22 cellular contexts compared by ENCODE assay signal in the genomic region with DNA sequence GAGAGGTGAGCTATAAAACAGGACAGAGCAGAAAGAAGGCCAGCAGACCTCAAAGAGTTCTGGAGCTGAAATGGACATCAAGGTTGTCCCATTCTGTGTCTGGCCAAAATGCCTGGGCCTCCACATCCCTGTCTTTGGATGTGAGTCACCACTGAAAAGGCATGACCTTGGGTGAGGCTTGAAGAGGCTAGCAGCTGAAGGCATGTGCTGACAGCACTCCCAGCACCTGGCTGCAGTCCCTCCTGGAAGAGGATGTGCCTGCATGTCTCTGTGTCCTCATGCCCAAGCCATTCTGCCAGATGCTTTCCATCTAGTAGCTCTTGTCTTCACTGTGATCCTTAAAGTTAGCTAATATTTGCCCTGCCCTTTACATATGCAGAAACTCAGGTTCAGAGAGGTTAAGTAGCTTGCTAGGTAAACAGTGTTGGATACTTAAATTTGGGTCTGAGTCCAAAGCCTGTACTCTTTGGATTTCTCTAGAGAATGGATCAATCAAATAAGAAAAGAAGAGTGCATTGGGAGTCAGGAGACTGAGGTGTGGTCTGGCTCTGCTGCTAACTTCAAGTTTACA. TPM values are rescaled to one million over a fixed set of nuclear protein-coding genes. Genes with fewer than 3 reads are reported as not detected.
DNase-seq lines count a peak whose midpoint lies in the region; ATAC-seq and TF ChIP-seq lines count a peak whose summit lies in the region.
"Had no signal": no experiment of that assay in that cellular context is flagged by ENCODE, and none has a peak within 500 bp of the region (broad histone marks: within the 10 kb centered on the region; RNA-seq: fewer than 3 reads in every experiment).

No MANE protein-coding gene starts in this region.

- H3K9me3 ChIP-seq in lower lobe of right lung = no peaks in the 10 kb centered on the region
- H3K9me3 ChIP-seq in naive thymus-derived CD4-positive, alpha-beta T cell (ENCODE audit: control insufficient read depth in 2 of 3, low read length in 3 of 3) = no peaks in the 10 kb centered on the region
- no peaks in the 10 kb centered on the region for H3K9me3 ChIP-seq in PC-9 (ENCODE audit: insufficient read depth, low read depth)
- H3K9me3 ChIP-seq: psoas muscle, spleen, suprapubic skin had no signal

- TF ChIP-seq CTCF in AG10803 (conservative IDR thresholded peaks at IDR 0.05; ENCODE audit: low read length) (no peak), HFFc6 (IDR thresholded peaks at IDR 0.05) (no peak), choroid plexus epithelial cell (conservative IDR thresholded peaks at IDR 0.05; ENCODE audit: low read depth, low read length) (no peak), lower lobe of right lung (IDR thresholded peaks at IDR 0.05) (no peak), PC-9 (conservative IDR thresholded peaks at IDR 0.05) (no peak)

- H3K4me3 Mint-ChIP-seq in HFFc6 = no peak overlapping the region
- no peak overlapping the region for H3K4me3 Mint-ChIP-seq in naive thymus-derived CD4-positive, alpha-beta T cell
- H3K4me3 Mint-ChIP-seq: activated CD4-positive, alpha-beta T cell treated with anti-CD3 and anti-CD28 coated beads for 36 hours; CD4-positive, alpha-beta memory T cell; central memory CD8-positive, alpha-beta T cell; neural progenitor cell had no signal

- intact Hi-C loops in lower lobe of right lung (cut with DNase I) = no loop called here
- intact Hi-C loops in naive thymus-derived CD4-positive, alpha-beta T cell (cut with micrococcal nuclease) = no loop called here
- intact Hi-C loops in PC-9 (cut with micrococcal nuclease; ENCODE audit: unreplicated experiment) = no loop called here

- no peaks in the 10 kb centered on the region for H3K36me3 ChIP-seq in lower lobe of right lung
- H3K36me3 ChIP-seq in naive thymus-derived CD4-positive, alpha-beta T cell (ENCODE audit: control insufficient read depth in 2 of 3, insufficient read depth in 3 of 3, low read length in 3 of 3) = no peaks in the 10 kb centered on the region
- H3K36me3 ChIP-seq in PC-9 (ENCODE audit: low read depth) = no peaks in the 10 kb centered on the region
- H3K36me3 ChIP-seq: neural progenitor cell, spleen, suprapubic skin had no signal

- no peaks in the 10 kb centered on the region for H3K9me2 ChIP-seq in PC-9 (ENCODE audit: insufficient read depth)

- no peaks in the 10 kb centered on the region for H3K79me2 ChIP-seq in PC-9 (ENCODE audit: low read depth)

- H3K4me3 ChIP-seq in AG10803 (ENCODE audit: low read length) (no peak overlapping the region), choroid plexus epithelial cell (ENCODE audit: low read depth, low read length) (no peak overlapping the region), lower lobe of right lung (no peak overlapping the region), PC-9 (no peak overlapping the region)
- H3K4me3 ChIP-seq in naive thymus-derived CD4-positive, alpha-beta T cell (ENCODE audit: low read length) = no peak overlapping the region
- H3K4me3 ChIP-seq: neural progenitor cell, psoas muscle, spleen, suprapubic skin had no signal

- peaks cover 21% of the 10 kb centered on the region for H3K4me1 Mint-ChIP-seq in HFFc6 (ENCODE audit: low read depth)
- H3K4me1 Mint-ChIP-seq in naive thymus-derived CD4-positive, alpha-beta T cell = no peaks in the 10 kb centered on the region
- H3K4me1 Mint-ChIP-seq: activated CD4-positive, alpha-beta T cell treated with anti-CD3 and anti-CD28 coated beads for 36 hours; CD4-positive, alpha-beta memory T cell; central memory CD8-positive, alpha-beta T cell; neural progenitor cell had no signal

- CTCF ChIA-PET in naive thymus-derived CD4-positive, alpha-beta T cell (lab: Charles Lee) = no interaction called here
- CTCF ChIA-PET in PC-9 (lab: Charles Lee) = no interaction called here

- peaks cover 17% of the 10 kb centered on the region for H3K27me3 ChIP-seq in lower lobe of right lung (ENCODE audit: low read depth)
- H3K27me3 ChIP-seq in naive thymus-derived CD4-positive, alpha-beta T cell (ENCODE audit: control insufficient read depth in 2 of 2, insufficient read depth in 2 of 2, low read length in 2 of 2) = no peaks in the 10 kb centered on the region
- no peaks in the 10 kb centered on the region for H3K27me3 ChIP-seq in PC-9 (ENCODE audit: insufficient read depth, low read depth)
- H3K27me3 ChIP-seq: neural progenitor cell had no signal

- H3K27ac ChIP-seq in lower lobe of right lung = no peak overlapping the region
- no peak overlapping the region for H3K27ac ChIP-seq in naive thymus-derived CD4-positive, alpha-beta T cell (ENCODE audit: low read depth, low read length)
- H3K27ac ChIP-seq in PC-9 = no peak overlapping the region
- H3K27ac ChIP-seq: neural progenitor cell, psoas muscle, spleen, suprapubic skin had no signal

- peak; percentile 61 for DNase-seq in AG10803 (ENCODE audit: low read depth)
- DNase-seq in HFFc6 = peak; percentile 16
- DNase-seq in choroid plexus epithelial cell (ENCODE audit: low read depth) = peak; percentile 39
- DNase-seq in lower lobe of right lung = no peak
- DNase-seq in GOT3 (lab: John Stamatoyannopoulos, UW) = no peak
- DNase-seq in naive thymus-derived CD4-positive, alpha-beta T cell = no peak
- DNase-seq in PC-9 = no peak
- DNase-seq in activated naive CD4-positive, alpha-beta T cell treated with anti-CD3 and anti-CD28 coated beads, Interleukin-2, amount 50 U/mL, for 16 hours = no peak
- DNase-seq: activated CD4-positive, alpha-beta T cell treated with anti-CD3 and anti-CD28 coated beads for 36 hours; activated effector memory CD4-positive, alpha-beta T cell treated with anti-CD3 and anti-CD28 coated beads, Interleukin-2, amount 50 U/mL, for 16 hours; amygdala; CD4-positive, alpha-beta memory T cell; effector CD4-positive, alpha-beta T cell; kidney; midbrain; NCI-H1694; NCI-H446 treated with DMSO at 0.1 percent for 48 hours; psoas muscle; spleen had no signal

- no peaks in the 10 kb centered on the region for H4K20me1 ChIP-seq in PC-9 (ENCODE audit: insufficient read depth)

- POLR2A ChIA-PET in naive thymus-derived CD4-positive, alpha-beta T cell (lab: Charles Lee) = no interaction called here
- POLR2A ChIA-PET in PC-9 (lab: Charles Lee; ENCODE audit: unreplicated experiment) = interaction anchor here (0.6 kb wide), 1 partner anchor 445 kb away, joined by 3 read pairs; no protein-coding TSS in a partner anchor

- H3F3A ChIP-seq in PC-9 (ENCODE audit: insufficient read depth, low read depth) = no peaks in the 10 kb centered on the region

- no TSS peak for BruUV-seq in PC-9 (replicated peaks; lab: Mats Ljungman, UMichigan)

- H3K4me2 ChIP-seq in PC-9 = no peak overlapping the region
- H3K4me2 ChIP-seq: neural progenitor cell had no signal

- H3K27me3 Mint-ChIP-seq in HFFc6 (ENCODE audit: insufficient read depth) = peaks cover 3% of the 10 kb centered on the region; the same call in 1 of the 2 replicates
- H3K27me3 Mint-ChIP-seq in naive thymus-derived CD4-positive, alpha-beta T cell = peaks cover 12 to 51% (median 32%) of the 10 kb centered on the region in 5 donors

- no peaks in the 10 kb centered on the region for H3K9me3 Mint-ChIP-seq in HFFc6
- peaks cover 0 to 5% (median 0%) of the 10 kb centered on the region in 11 donors for H3K9me3 Mint-ChIP-seq in naive thymus-derived CD4-positive, alpha-beta T cell
- H3K9me3 Mint-ChIP-seq: central memory CD8-positive, alpha-beta T cell had no signal

- peak; percentile 77 to 83 for ATAC-seq in lower lobe of right lung
- no peak for ATAC-seq in naive thymus-derived CD4-positive, alpha-beta T cell
- ATAC-seq: activated CD4-positive, alpha-beta T cell treated with anti-CD3 and anti-CD28 coated beads for 36 hours had no signal

- H3K27ac Mint-ChIP-seq in HFFc6 = no peak overlapping the region
- H3K27ac Mint-ChIP-seq in naive thymus-derived CD4-positive, alpha-beta T cell = no peak overlapping the region
- H3K27ac Mint-ChIP-seq: activated CD4-positive, alpha-beta T cell treated with anti-CD3 and anti-CD28 coated beads for 36 hours; CD4-positive, alpha-beta memory T cell; neural progenitor cell had no signal

- H2AFZ ChIP-seq in PC-9 = no peak overlapping the region
- H2AFZ ChIP-seq: neural progenitor cell had no signal

- H3K36me3 Mint-ChIP-seq in HFFc6 (ENCODE audit: low read depth) = no peaks in the 10 kb centered on the region
- no peaks in the 10 kb centered on the region for H3K36me3 Mint-ChIP-seq in naive thymus-derived CD4-positive, alpha-beta T cell
- H3K36me3 Mint-ChIP-seq: CD4-positive, alpha-beta memory T cell; neural progenitor cell had no signal

- H3K4me1 ChIP-seq in lower lobe of right lung = no peaks in the 10 kb centered on the region
- H3K4me1 ChIP-seq in naive thymus-derived CD4-positive, alpha-beta T cell (ENCODE audit: control insufficient read depth in 2 of 2, insufficient read depth in 2 of 2, low read length in 2 of 2) = no peaks in the 10 kb centered on the region
- no peaks in the 10 kb centered on the region for H3K4me1 ChIP-seq in PC-9 (replicated peaks; ENCODE audit: insufficient read depth)
- H3K4me1 ChIP-seq: neural progenitor cell, psoas muscle, spleen, suprapubic skin had no signal

RNA-seq across cellular contexts. Expression of a gene that starts 35.8 kb away (rescaled TPM):
- 1 to 10 TPM; 3.4 to 6.5 (median 5.3) TPM for total RNA-seq in HFFc6 (2021; fragmentation: NEBNext Ultra II Directional; extraction: Animal tissue kit (Norgen Biotek cat#: 25700))
- total RNA-seq in lower lobe of right lung (0.06 TPM), PC-9 (2021) (0.48 and 2.7 TPM in 2 replicates)
- not detected for total RNA-seq in naive thymus-derived CD4-positive, alpha-beta T cell
- polyA plus RNA-seq in naive thymus-derived CD4-positive, alpha-beta T cell = not detected
- total RNA-seq: activated CD4-positive, alpha-beta T cell treated with anti-CD3 and anti-CD28 coated beads for 36 hours; CD4-positive, alpha-beta memory T cell had no signal
- polyA plus RNA-seq: CD4-positive, alpha-beta memory T cell had no signal

Comparison
In these comparisons a context has a peak if more than half of its experiments do, and no peak if none do; other contexts are left out.
1. DNase-seq: peak in AG10803 (single experiment), HFFc6 (single experiment) and choroid plexus epithelial cell (single experiment); none in lower lobe of right lung (single experiment), GOT3 (single experiment), naive thymus-derived CD4-positive, alpha-beta T cell (0 of 9), PC-9 (0 of 2) and activated naive CD4-positive, alpha-beta T cell treated with anti-CD3 and anti-CD28 coated beads, Interleukin-2, amount 50 U/mL, for 16 hours (single experiment).